In the genomic region with DNA sequence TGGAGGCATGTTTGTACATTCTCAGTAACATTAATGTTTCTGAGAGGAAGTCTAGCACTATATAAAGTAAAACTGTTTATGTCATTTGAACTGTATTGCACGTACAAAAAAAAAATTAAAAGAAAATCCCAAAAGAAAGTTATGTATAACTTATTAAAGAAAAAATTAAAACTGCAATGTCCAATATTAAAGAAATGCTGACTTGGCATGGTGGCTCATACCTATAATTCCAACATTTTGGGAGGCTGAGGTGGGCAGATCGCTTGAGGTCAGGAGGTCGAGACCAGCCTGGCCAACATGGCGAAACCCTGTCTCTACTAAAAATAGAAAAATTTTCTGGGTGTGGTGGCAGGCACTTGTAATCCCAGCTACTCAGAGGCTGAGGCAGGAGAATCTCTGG, we compare ENCODE assay signal across 35 cellular contexts.
"Had no signal": no experiment of that assay in that cellular context is flagged by ENCODE, and none has a peak within 500 bp of the region (broad histone marks: within the 10 kb centered on the region; RNA-seq: fewer than 3 reads in every experiment).

No MANE protein-coding gene starts in this region.

- DNase-seq: Karpas-422, Kasumi-1, MG63, MM.1S, MV-4-11, NCI-H1048, NCI-H1092, NCI-H1092 treated with DMSO at 0.1 percent for 48 hours, NCI-H1105, NCI-H1105 treated with DMSO at 0.1 percent for 48 hours, NCI-H1417, NCI-H1417 treated with DMSO at 0.1 percent for 48 hours, NCI-H1436, NCI-H1436 treated with DMSO at 0.1 percent for 48 hours, NCI-H146, NCI-H1694, NCI-H1694 treated with DMSO at 0.1 percent for 48 hours, NCI-H187, NCI-H187 treated with DMSO at 0.1 percent for 48 hours, NCI-H1930, NCI-H2029, NCI-H2029 treated with DMSO at 0.1 percent for 48 hours, NCI-H2081, NCI-H2081 treated with DMSO at 0.1 percent for 48 hours, NCI-H2107, NCI-H2171, NCI-H2171 treated with DMSO at 0.1 percent for 48 hours, NCI-H2227 treated with DMSO at 0.1 percent for 48 hours, NCI-H226, NCI-H345, NCI-H446, NCI-H446 treated with DMSO at 0.1 percent for 48 hours, NCI-H510A, NCI-H510A treated with DMSO at 0.1 percent for 48 hours, NCI-H524 had no signal

- H3K9me3 ChIP-seq: MG63 had no signal

- H3K36me3 ChIP-seq: MG63 had no signal

- H3K4me3 ChIP-seq: MG63 had no signal

- H3K27me3 ChIP-seq: MG63 had no signal
